In the genomic region with DNA sequence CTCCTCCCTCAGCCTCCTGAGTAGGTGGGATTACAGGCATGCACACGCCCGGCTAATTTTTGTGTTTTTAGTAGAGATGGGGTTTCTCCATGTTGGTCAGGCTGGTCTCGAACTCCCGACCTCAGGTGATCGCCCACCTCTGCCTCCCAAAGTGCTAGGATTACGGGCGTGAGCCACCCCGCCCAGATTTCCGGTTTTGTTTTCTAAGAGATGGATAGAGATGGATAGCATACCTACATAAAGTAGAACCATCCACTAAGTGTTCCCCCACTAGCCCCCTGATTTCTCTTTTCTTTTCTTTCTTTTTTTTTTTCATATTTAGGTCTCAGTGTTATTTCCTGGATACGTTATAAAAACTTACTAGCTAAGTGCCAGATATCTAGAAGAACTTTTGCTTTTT, we compare ENCODE assay signal across 8 cellular contexts.
DNase-seq lines count a peak whose midpoint lies in the region; ATAC-seq and TF ChIP-seq lines count a peak whose summit lies in the region.

No MANE protein-coding gene starts in this region.

- TF ChIP-seq CTCF in MM.1S (IDR thresholded peaks at IDR 0.05; ENCODE audit: low read length): no peak
- TF ChIP-seq CTCF in nephron progenitor cell (IDR thresholded peaks at IDR 0.05): no peak

- H3K9me3 ChIP-seq in BLaER1: no peaks in the 10 kb centered on the region
- H3K9me3 ChIP-seq in MM.1S (replicated peaks; ENCODE audit: insufficient read depth, low read length): no peaks in the 10 kb centered on the region

- H3K9ac ChIP-seq in BLaER1 (peak overlapping the region; percentile 97), MM.1S (ENCODE audit: low read length) (no peak overlapping the region; the same call in 1 of the 2 replicates)

- peaks cover 50% of the 10 kb centered on the region for H3K4me1 ChIP-seq in BLaER1
- H3K4me1 ChIP-seq in MM.1S (ENCODE audit: low read length): peaks cover 10% of the 10 kb centered on the region

- H3K4me3 ChIP-seq in BLaER1: peak overlapping the region; percentile 81
- peak overlapping the region; percentile 99; the same call in 1 of the 2 replicates for H3K4me3 ChIP-seq in MM.1S (ENCODE audit: low read length)

- no peaks in the 10 kb centered on the region for H3K9me3 Mint-ChIP-seq in dendritic cell treated with granulocyte-macrophage colony-stimulating factor and Interleukin-4, amounts not matched to agents 40 ng/mL and 50 ng/mL, for 4 days
- H3K9me3 Mint-ChIP-seq in nephron progenitor cell: no peaks in the 10 kb centered on the region

- peaks cover 14% of the 10 kb centered on the region for H3K36me3 ChIP-seq in BLaER1
- H3K36me3 ChIP-seq in MM.1S (replicated peaks; ENCODE audit: insufficient read depth, low read length): no peaks in the 10 kb centered on the region

- H3K4me1 Mint-ChIP-seq in dendritic cell treated with granulocyte-macrophage colony-stimulating factor and Interleukin-4, amounts not matched to agents 40 ng/mL and 50 ng/mL, for 4 days (ENCODE audit: low read depth): peaks cover 45% of the 10 kb centered on the region
- H3K4me1 Mint-ChIP-seq in nephron progenitor cell: peaks cover 48% of the 10 kb centered on the region

- peaks cover 54% of the 10 kb centered on the region for H3K36me3 Mint-ChIP-seq in dendritic cell treated with granulocyte-macrophage colony-stimulating factor and Interleukin-4, amounts not matched to agents 40 ng/mL and 50 ng/mL, for 4 days (ENCODE audit: low read depth)
- peaks cover 22% of the 10 kb centered on the region for H3K36me3 Mint-ChIP-seq in nephron progenitor cell (ENCODE audit: low read depth)

- peak overlapping the region; percentile 94; the same call in 1 of the 2 replicates for H3K27ac ChIP-seq in BLaER1
- no peak overlapping the region for H3K27ac ChIP-seq in MM.1S (ENCODE audit: low read length)

- peaks cover 16% of the 10 kb centered on the region for H3F3A ChIP-seq in MM.1S (ENCODE audit: insufficient read depth, low read length)

- no peak overlapping the region for H2AFZ ChIP-seq in MM.1S (ENCODE audit: low read length)

- DNase-seq in MM.1S (no peak), nephron progenitor cell (no peak), NCI-H1105 (lab: John Stamatoyannopoulos, UW) (no peak), CD1c-positive myeloid dendritic cell (ENCODE audit: extremely low spot score) (no peak), SIG-M5 treated with dmso at 0.1 percent for 504 hours (lab: John Stamatoyannopoulos, UW; ENCODE audit: unreplicated experiment) (no peak)

- peak overlapping the region; percentile 100 for H3K27ac Mint-ChIP-seq in dendritic cell treated with granulocyte-macrophage colony-stimulating factor and Interleukin-4, amounts not matched to agents 40 ng/mL and 50 ng/mL, for 4 days
- peak overlapping the region; percentile 86 for H3K27ac Mint-ChIP-seq in nephron progenitor cell

- peak overlapping the region; percentile 64 for H3K4me2 ChIP-seq in BLaER1
- H3K4me2 ChIP-seq in MM.1S (ENCODE audit: low read depth, low read length): peak overlapping the region; percentile 56

- H3K27me3 Mint-ChIP-seq in dendritic cell treated with granulocyte-macrophage colony-stimulating factor and Interleukin-4, amounts not matched to agents 40 ng/mL and 50 ng/mL, for 4 days: no peaks in the 10 kb centered on the region
- peaks cover 5% of the 10 kb centered on the region for H3K27me3 Mint-ChIP-seq in nephron progenitor cell (ENCODE audit: low read depth, poor library complexity)

- no peaks in the 10 kb centered on the region for H3K9me2 ChIP-seq in MM.1S (replicated peaks; ENCODE audit: insufficient read depth, low read length)

- ATAC-seq in GM18858 (IDR thresholded peaks at IDR 0.05; ENCODE audit: unreplicated experiment): no peak

- peaks cover 68% of the 10 kb centered on the region for H3K79me2 ChIP-seq in MM.1S (ENCODE audit: low read length)

- intact Hi-C loops in dendritic cell treated with granulocyte-macrophage colony-stimulating factor and Interleukin-4, amounts not matched to agents 40 ng/mL and 50 ng/mL, for 4 days (cut with micrococcal nuclease): loop anchor here (2.0 kb wide), 2 partner anchors 31 to 51 kb away; no protein-coding TSS in a partner anchor

- peak overlapping the region; percentile 95 for H3K4me3 Mint-ChIP-seq in dendritic cell treated with granulocyte-macrophage colony-stimulating factor and Interleukin-4, amounts not matched to agents 40 ng/mL and 50 ng/mL, for 4 days
- H3K4me3 Mint-ChIP-seq in nephron progenitor cell: peak overlapping the region; percentile 96

- peaks cover 61% of the 10 kb centered on the region for H4K20me1 ChIP-seq in BLaER1
- no peaks in the 10 kb centered on the region for H4K20me1 ChIP-seq in MM.1S (ENCODE audit: insufficient read depth, low read length)

- H3K27me3 ChIP-seq in BLaER1: no peaks in the 10 kb centered on the region
- H3K27me3 ChIP-seq in MM.1S (replicated peaks; ENCODE audit: insufficient read depth, low read length): no peaks in the 10 kb centered on the region
